ENCODE assay signal across 15 cellular contexts in genomic region chr1:150273310-150273709, GRCh38. TPM values are rescaled to one million over a fixed set of nuclear protein-coding genes. Genes with fewer than 3 reads are reported as not detected.
DNase-seq lines count a peak whose midpoint lies in the region; ATAC-seq and TF ChIP-seq lines count a peak whose summit lies in the region.
"Had no signal": no experiment of that assay in that cellular context is flagged by ENCODE, and none has a peak within 500 bp of the region (broad histone marks: within the 10 kb centered on the region; RNA-seq: fewer than 3 reads in every experiment).

No MANE protein-coding gene starts in this region.

- TF ChIP-seq CTCF in GM12865 (IDR thresholded peaks at IDR 0.05; ENCODE audit: insufficient read depth, low read depth, low read length, missing control alignments) (no peak), WI38 (IDR thresholded peaks at IDR 0.05; ENCODE audit: low read depth, low read length) (no peak), gastroesophageal sphincter (IDR thresholded peaks at IDR 0.05) (no peak), sigmoid colon (IDR thresholded peaks at IDR 0.05) (no peak)

- peak; percentile 69 for DNase-seq in GM12865 (ENCODE audit: low read depth)
- DNase-seq in sigmoid colon: no peak
- no peak for DNase-seq in cerebellum (ENCODE audit: low spot score)
- no peak for DNase-seq in EL
- no peak for DNase-seq in NCI-H524 (lab: John Stamatoyannopoulos, UW)
- DNase-seq in NCI-H526 (lab: John Stamatoyannopoulos, UW): no peak
- DNase-seq: activated CD4-positive, alpha-beta memory T cell treated with anti-CD3 and anti-CD28 coated beads for 36 hours; adrenal gland; mucosa of descending colon; NCI-H226; stimulated activated CD4-positive, alpha-beta T cell treated with anti-CD3 and anti-CD28 coated beads, Interleukin-4, amount 100 ng/mL, for 4 hours had no signal

- intact Hi-C loops in sigmoid colon (cut with DNase I): no loop called here

- peak overlapping the region; percentile 61 for H3K4me3 ChIP-seq in GM12865 (ENCODE audit: low read depth, low read length)
- peak overlapping the region; percentile 64 for H3K4me3 ChIP-seq in WI38 (ENCODE audit: low read depth, low read length)
- peak overlapping the region; percentile 13 to 39 for H3K4me3 ChIP-seq in gastroesophageal sphincter
- peak overlapping the region in 3 of 4 donors; percentile 22 to 32 (median 25) for H3K4me3 ChIP-seq in sigmoid colon
- H3K4me3 ChIP-seq: K562, mucosa of descending colon had no signal

- H3K27me3 ChIP-seq in gastroesophageal sphincter (no peaks in the 10 kb centered on the region), sigmoid colon (no peaks in the 10 kb centered on the region)
- H3K27me3 ChIP-seq: adrenal gland had no signal

- H3K27ac ChIP-seq in gastroesophageal sphincter (peak overlapping the region in 3 of 4 donors; percentile 70 to 73 (median 70)), sigmoid colon (peak overlapping the region; percentile 66 to 74 (median 69))

- H3K4me1 ChIP-seq in gastroesophageal sphincter (peaks cover 0 to 37% (median 14%) of the 10 kb centered on the region in 3 donors), sigmoid colon (peaks cover 0 to 22% (median 10%) of the 10 kb centered on the region in 4 donors)

- TF ChIP-seq EP300 in gastroesophageal sphincter (IDR thresholded peaks at IDR 0.05) (no peak), sigmoid colon (IDR thresholded peaks at IDR 0.05) (no peak)

- H3K36me3 ChIP-seq in gastroesophageal sphincter (no peaks in the 10 kb centered on the region), sigmoid colon (no peaks in the 10 kb centered on the region)
- H3K36me3 ChIP-seq: adrenal gland had no signal

- ATAC-seq in gastroesophageal sphincter: no peak
- ATAC-seq: K562, mucosa of descending colon had no signal

- H3K9me3 ChIP-seq in gastroesophageal sphincter (no peaks in the 10 kb centered on the region), sigmoid colon (no peaks in the 10 kb centered on the region)
- H3K9me3 ChIP-seq: adrenal gland, mucosa of descending colon had no signal

- no peak for TF ChIP-seq POLR2A in gastroesophageal sphincter (IDR thresholded peaks at IDR 0.05)
- no peak for TF ChIP-seq POLR2A in sigmoid colon (IDR thresholded peaks at IDR 0.05)

- WGBS in gastroesophageal sphincter (ENCODE audit: low coverage in 1 of 2), 2 donors: 17 to 33% methylated on average over 1 of the region's 1 CpG
- WGBS in sigmoid colon, 2 donors: 76 to 90% methylated on average over 1 of the region's 1 CpG

RNA-seq across cellular contexts. Expression of gene C1orf54, which starts 0.7 kb away (rescaled TPM):
- total RNA-seq in gastroesophageal sphincter (10 to 100 TPM in 3 of 4 donors, 1 to 10 TPM in 1; 5.2 to 37.7 (median 16.2) TPM), sigmoid colon (10 to 100 TPM; 14.8 to 49.7 (median 39.4) TPM), cerebellum (13.5 TPM)
- 10 to 100 TPM; 15.7 to 27.0 (median 23.8) TPM for polyA plus RNA-seq in sigmoid colon

RNA-seq across cellular contexts. Expression of gene APH1A, which starts 4.5 kb away (rescaled TPM):
- 10 to 100 TPM; 40.3 to 68.9 (median 49.5) TPM for total RNA-seq in gastroesophageal sphincter
- 10 to 100 TPM; 44.6 to 59.2 (median 48.0) TPM for total RNA-seq in sigmoid colon
- polyA plus RNA-seq in sigmoid colon: 100 to 1,000 TPM; 134 to 228 (median 145) TPM
- total RNA-seq in cerebellum: 56.2 TPM

RNA-seq across cellular contexts. Expression of gene CIART, which starts 9.0 kb away (rescaled TPM):
- total RNA-seq in gastroesophageal sphincter (10 to 100 TPM in 2 of 4 donors, 1 to 10 TPM in 2; 3.5 to 28.3 (median 14.2) TPM), sigmoid colon (10 to 100 TPM; 11.4 to 15.3 (median 13.5) TPM), cerebellum (4.4 TPM)
- polyA plus RNA-seq in sigmoid colon: 1 to 10 TPM in 2 of 3 donors, not detected in 1; 2.5 to 4.2 TPM

RNA-seq across cellular contexts. Expression of gene CA14, which starts 15.7 kb away (rescaled TPM):
- 1 to 10 TPM in 1 of 4 donors, under 1 TPM in 3; 0.54 to 1.5 (median 0.78) TPM for total RNA-seq in gastroesophageal sphincter
- 1 to 10 TPM; 1.4 to 4.3 (median 1.5) TPM for total RNA-seq in sigmoid colon
- polyA plus RNA-seq in sigmoid colon: under 1 TPM in 1 of 3 donors, not detected in 2; 0.35 TPM
- total RNA-seq in cerebellum: 7.3 TPM
- total RNA-seq: activated CD4-positive, alpha-beta memory T cell treated with anti-CD3 and anti-CD28 coated beads for 36 hours; fibroblast of villous mesenchyme had no signal

RNA-seq across cellular contexts. Expression of gene MRPS21, which starts 20.4 kb away (rescaled TPM):
- total RNA-seq in gastroesophageal sphincter (10 to 100 TPM; 36.0 to 59.9 (median 43.4) TPM), sigmoid colon (10 to 100 TPM; 36.8 to 68.3 (median 58.4) TPM), cerebellum (33.3 TPM)
- 10 to 100 TPM; 64.3 to 94.3 (median 71.0) TPM for polyA plus RNA-seq in sigmoid colon
